15 cellular contexts compared by ENCODE assay signal in genomic region chr14:24435192-24435810, GRCh38. TPM values are rescaled to one million over a fixed set of nuclear protein-coding genes. Genes with fewer than 3 reads are reported as not detected.
DNase-seq lines count a peak whose midpoint lies in the region; ATAC-seq and TF ChIP-seq lines count a peak whose summit lies in the region.
"Had no signal": no experiment of that assay in that cellular context is flagged by ENCODE, and none has a peak within 500 bp of the region (broad histone marks: within the 10 kb centered on the region; RNA-seq: fewer than 3 reads in every experiment).

No MANE protein-coding gene starts in this region.

- peak overlapping the region; percentile 59 for H3K27ac Mint-ChIP-seq in activated T-cell treated with anti-CD3 and anti-CD28 coated beads, Interleukin-2, amount 50 U/mL, for 72 hours
- peak overlapping the region in 2 of 3 donors; percentile 11 to 82 for H3K27ac Mint-ChIP-seq in IgD-negative memory B cell
- no peak overlapping the region for H3K27ac Mint-ChIP-seq in activated T-helper 2 cell treated with anti-CD3 and anti-CD28 coated beads, Interferon-gamma antibody, Interleukin-2, Interleukin-4, amounts not matched to agents 10 μg/mL and 5 μg/mL and 100 μg/mL, durations not matched to agents 14 hours and 24 hours and 36 hours

- H3K36me3 ChIP-seq in gastroesophageal sphincter (peaks cover 0 to 87% of the 10 kb centered on the region in 2 donors), stomach smooth muscle (ENCODE audit: control insufficient read depth in 2 of 2, insufficient read depth in 2 of 2, low read length in 2 of 2) (peaks cover 59 to 63% of the 10 kb centered on the region in 2 donors)

- peak overlapping the region in 3 of 4 donors; percentile 20 to 70 (median 69) for H3K27ac ChIP-seq in gastroesophageal sphincter
- H3K27ac ChIP-seq in stomach smooth muscle (ENCODE audit: low read length) = peak overlapping the region; percentile 69
- H3K27ac ChIP-seq: WERI-Rb-1 had no signal

- peaks cover 10 to 25% of the 10 kb centered on the region in 2 donors for H3K36me3 Mint-ChIP-seq in activated T-cell treated with anti-CD3 and anti-CD28 coated beads, Interleukin-2, amount 50 U/mL, for 72 hours (ENCODE audit: insufficient read depth in 2 of 2)
- peaks cover 3% of the 10 kb centered on the region for H3K36me3 Mint-ChIP-seq in IgD-negative memory B cell
- peaks cover 80% of the 10 kb centered on the region for H3K36me3 Mint-ChIP-seq in activated T-helper 2 cell treated with anti-CD3 and anti-CD28 coated beads, Interferon-gamma antibody, Interleukin-2, Interleukin-4, amounts not matched to agents 10 μg/mL and 5 μg/mL and 100 μg/mL, durations not matched to agents 14 hours and 24 hours and 36 hours (ENCODE audit: low read depth)

- H3K4me3 ChIP-seq in gastroesophageal sphincter (no peak overlapping the region), stomach smooth muscle (ENCODE audit: low read length in 2 of 2) (no peak overlapping the region)
- H3K4me3 ChIP-seq: Peyer's patch, tibial artery had no signal

- TF ChIP-seq CTCF in gastroesophageal sphincter (IDR thresholded peaks at IDR 0.05) = no peak

- no peaks in the 10 kb centered on the region for H3K9me3 Mint-ChIP-seq in activated T-cell treated with anti-CD3 and anti-CD28 coated beads, Interleukin-2, amount 50 U/mL, for 72 hours
- no peaks in the 10 kb centered on the region for H3K9me3 Mint-ChIP-seq in IgD-negative memory B cell
- H3K9me3 Mint-ChIP-seq in activated T-helper 2 cell treated with anti-CD3 and anti-CD28 coated beads, Interferon-gamma antibody, Interleukin-2, Interleukin-4, amounts not matched to agents 10 μg/mL and 5 μg/mL and 100 μg/mL, durations not matched to agents 14 hours and 24 hours and 36 hours = no peaks in the 10 kb centered on the region

- ATAC-seq in activated T-cell treated with anti-CD3 and anti-CD28 coated beads, Interleukin-2, amount 50 U/mL, for 72 hours (replicated peaks in 1 of 2) = no peak
- ATAC-seq in gastroesophageal sphincter (no peak), HG03378 (IDR thresholded peaks at IDR 0.05; ENCODE audit: unreplicated experiment) (no peak), HG02973 (IDR thresholded peaks at IDR 0.05; ENCODE audit: unreplicated experiment) (no peak)

- no peak overlapping the region for H3K4me3 Mint-ChIP-seq in activated T-cell treated with anti-CD3 and anti-CD28 coated beads, Interleukin-2, amount 50 U/mL, for 72 hours
- H3K4me3 Mint-ChIP-seq in IgD-negative memory B cell = peak overlapping the region in 3 of 4 donors; percentile 6 to 81 (median 19)
- H3K4me3 Mint-ChIP-seq in activated T-helper 2 cell treated with anti-CD3 and anti-CD28 coated beads, Interferon-gamma antibody, Interleukin-2, Interleukin-4, amounts not matched to agents 10 μg/mL and 5 μg/mL and 100 μg/mL, durations not matched to agents 14 hours and 24 hours and 36 hours (ENCODE audit: low read depth) = no peak overlapping the region

- H3K9ac ChIP-seq in stomach smooth muscle (ENCODE audit: low read length in 2 of 2) = no peak overlapping the region

- peaks cover 4 to 76% (median 18%) of the 10 kb centered on the region in 3 donors for H3K4me1 ChIP-seq in gastroesophageal sphincter
- H3K4me1 ChIP-seq in stomach smooth muscle (ENCODE audit: control insufficient read depth, insufficient read depth, low read length) = peaks cover 50% of the 10 kb centered on the region

- H3K9me3 ChIP-seq in gastroesophageal sphincter = no peaks in the 10 kb centered on the region
- H3K9me3 ChIP-seq in stomach smooth muscle (ENCODE audit: control insufficient read depth in 2 of 2, low read length in 2 of 2) = no peaks in the 10 kb centered on the region
- H3K9me3 ChIP-seq: Peyer's patch, tibial artery had no signal

- WGBS in gastroesophageal sphincter (ENCODE audit: low coverage in 1 of 2), 2 donors = 72 to 76% methylated on average over 2 of the region's 2 CpGs

- intact Hi-C loops in activated T-helper 2 cell treated with anti-CD3 and anti-CD28 coated beads, Interferon-gamma antibody, Interleukin-2, Interleukin-4, amounts not matched to agents 10 μg/mL and 5 μg/mL and 100 μg/mL, durations not matched to agents 14 hours and 24 hours and 36 hours (cut with micrococcal nuclease) = loop anchor here (10.0 kb wide), 1 partner anchor 340 kb away; the partner anchor contains the start of gene PCK2

- TF ChIP-seq EP300 in gastroesophageal sphincter (IDR thresholded peaks at IDR 0.05) = no peak

- H3K27me3 ChIP-seq in gastroesophageal sphincter (no peaks in the 10 kb centered on the region), stomach smooth muscle (ENCODE audit: control insufficient read depth in 1 of 2, insufficient read depth in 2 of 2, low read length in 2 of 2) (no peaks in the 10 kb centered on the region)
- H3K27me3 ChIP-seq: Peyer's patch, tibial artery had no signal

- DNase-seq in activated T-cell treated with anti-CD3 and anti-CD28 coated beads, Interleukin-2, amount 50 U/mL, for 72 hours = no peak
- no peak for DNase-seq in activated T-cell treated with anti-CD3 and anti-CD28 coated beads, Interleukin-2, amount 50 U/mL, for 48 hours
- DNase-seq in activated T-helper 2 cell treated with anti-CD3 and anti-CD28 coated beads, Interferon-gamma antibody, Interleukin-2, Interleukin-4, amounts not matched to agents 10 μg/mL and 5 μg/mL and 100 μg/mL, durations not matched to agents 14 hours and 24 hours and 36 hours (ENCODE audit: low spot score) = no peak
- DNase-seq: DMS53, kidney glomerular epithelial cell, MM.1S, NCI-H2029, Peyer's patch, tibial artery, WERI-Rb-1 had no signal

- no peaks in the 10 kb centered on the region for H3K27me3 Mint-ChIP-seq in activated T-cell treated with anti-CD3 and anti-CD28 coated beads, Interleukin-2, amount 50 U/mL, for 72 hours (ENCODE audit: low read depth)
- no peaks in the 10 kb centered on the region for H3K27me3 Mint-ChIP-seq in IgD-negative memory B cell
- H3K27me3 Mint-ChIP-seq in activated T-helper 2 cell treated with anti-CD3 and anti-CD28 coated beads, Interferon-gamma antibody, Interleukin-2, Interleukin-4, amounts not matched to agents 10 μg/mL and 5 μg/mL and 100 μg/mL, durations not matched to agents 14 hours and 24 hours and 36 hours (ENCODE audit: low read depth) = no peaks in the 10 kb centered on the region

- no peak for TF ChIP-seq POLR2A in gastroesophageal sphincter (IDR thresholded peaks at IDR 0.05)

- H3K4me1 Mint-ChIP-seq in activated T-cell treated with anti-CD3 and anti-CD28 coated beads, Interleukin-2, amount 50 U/mL, for 72 hours (ENCODE audit: low read depth) = peaks cover 45% of the 10 kb centered on the region
- H3K4me1 Mint-ChIP-seq in IgD-negative memory B cell = peaks cover 17 to 35% (median 22%) of the 10 kb centered on the region in 3 donors
- H3K4me1 Mint-ChIP-seq in activated T-helper 2 cell treated with anti-CD3 and anti-CD28 coated beads, Interferon-gamma antibody, Interleukin-2, Interleukin-4, amounts not matched to agents 10 μg/mL and 5 μg/mL and 100 μg/mL, durations not matched to agents 14 hours and 24 hours and 36 hours (ENCODE audit: low read depth) = peaks cover 45% of the 10 kb centered on the region

RNA-seq across cellular contexts. Expression of gene KHNYN, which starts 5.5 kb away (rescaled TPM):
- total RNA-seq in activated T-cell treated with anti-CD3 and anti-CD28 coated beads, Interleukin-2, amount 50 U/mL, for 72 hours = 100 to 1,000 TPM; 114 to 126 TPM
- 26.5 TPM for polyA plus RNA-seq in IgD-negative memory B cell
- total RNA-seq in gastroesophageal sphincter = 10 to 100 TPM; 50.7 to 68.0 (median 61.3) TPM
- total RNA-seq in activated T-helper 2 cell treated with anti-CD3 and anti-CD28 coated beads, Interferon-gamma antibody, Interleukin-2, Interleukin-4, amounts not matched to agents 10 μg/mL and 5 μg/mL and 100 μg/mL, durations not matched to agents 14 hours and 24 hours and 36 hours = 72.6 and 75.3 TPM in 2 replicates

RNA-seq across cellular contexts. Expression of gene CBLN3, which starts 5.8 kb away (rescaled TPM):
- 10 to 100 TPM; 15.7 to 30.7 TPM for total RNA-seq in activated T-cell treated with anti-CD3 and anti-CD28 coated beads, Interleukin-2, amount 50 U/mL, for 72 hours
- polyA plus RNA-seq in IgD-negative memory B cell = 2.9 TPM
- total RNA-seq in gastroesophageal sphincter = 1 to 10 TPM in 3 of 4 donors, under 1 TPM in 1; 0.49 to 2.8 (median 2.1) TPM
- 5.4 and 5.5 TPM in 2 replicates for total RNA-seq in activated T-helper 2 cell treated with anti-CD3 and anti-CD28 coated beads, Interferon-gamma antibody, Interleukin-2, Interleukin-4, amounts not matched to agents 10 μg/mL and 5 μg/mL and 100 μg/mL, durations not matched to agents 14 hours and 24 hours and 36 hours

RNA-seq across cellular contexts. Expression of gene SDR39U1, which starts 7.3 kb away (rescaled TPM):
- 10 to 100 TPM; 38.5 to 44.8 TPM for total RNA-seq in activated T-cell treated with anti-CD3 and anti-CD28 coated beads, Interleukin-2, amount 50 U/mL, for 72 hours
- polyA plus RNA-seq in IgD-negative memory B cell = 94.0 TPM
- total RNA-seq in gastroesophageal sphincter = 10 to 100 TPM; 21.5 to 39.7 (median 31.3) TPM
- total RNA-seq in activated T-helper 2 cell treated with anti-CD3 and anti-CD28 coated beads, Interferon-gamma antibody, Interleukin-2, Interleukin-4, amounts not matched to agents 10 μg/mL and 5 μg/mL and 100 μg/mL, durations not matched to agents 14 hours and 24 hours and 36 hours = 40.8 and 47.7 TPM in 2 replicates

RNA-seq across cellular contexts. Expression of gene NYNRIN, which starts 36.5 kb away (rescaled TPM):
- total RNA-seq in activated T-cell treated with anti-CD3 and anti-CD28 coated beads, Interleukin-2, amount 50 U/mL, for 72 hours = under 1 TPM; 0.09 to 0.14 TPM
- polyA plus RNA-seq in IgD-negative memory B cell = not detected
- total RNA-seq in gastroesophageal sphincter = 10 to 100 TPM in 2 of 4 donors, 1 to 10 TPM in 2; 6.9 to 19.9 (median 11.5) TPM
- 0.02 and 0.34 TPM in 2 replicates for total RNA-seq in activated T-helper 2 cell treated with anti-CD3 and anti-CD28 coated beads, Interferon-gamma antibody, Interleukin-2, Interleukin-4, amounts not matched to agents 10 μg/mL and 5 μg/mL and 100 μg/mL, durations not matched to agents 14 hours and 24 hours and 36 hours

Comparison
In these comparisons a context has a peak if more than half of its experiments do, and no peak if none do; other contexts are left out.
1. H3K4me3 Mint-ChIP-seq: peak in IgD-negative memory B cell (3 of 4); none in activated T-cell treated with anti-CD3 and anti-CD28 coated beads, Interleukin-2, amount 50 U/mL, for 72 hours (0 of 2) and activated T-helper 2 cell treated with anti-CD3 and anti-CD28 coated beads, Interferon-gamma antibody, Interleukin-2, Interleukin-4, amounts not matched to agents 10 μg/mL and 5 μg/mL and 100 μg/mL, durations not matched to agents 14 hours and 24 hours and 36 hours (single experiment).